In the genomic region with DNA sequence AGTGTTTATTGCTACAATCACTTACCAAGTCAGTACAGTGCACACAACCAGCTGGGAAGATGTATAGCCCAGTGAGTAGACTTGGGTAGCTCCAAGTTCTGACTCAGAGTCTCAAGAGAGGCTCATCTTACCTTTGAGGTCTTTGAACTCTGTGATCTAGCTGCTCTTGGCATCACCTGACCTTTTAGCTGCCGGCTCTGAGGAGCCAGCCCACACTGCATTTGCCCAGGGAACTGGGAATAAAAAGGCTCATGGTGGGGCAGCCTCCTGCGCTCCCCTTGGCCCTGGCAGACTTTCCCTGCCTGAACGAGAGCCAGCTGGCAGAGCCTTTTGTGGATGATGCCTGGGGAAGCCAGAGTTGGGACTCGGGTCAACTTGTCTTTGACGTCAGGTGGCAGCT, we compare ENCODE assay signal across 17 cellular contexts.
DNase-seq lines count a peak whose midpoint lies in the region; TF ChIP-seq lines count a peak whose summit lies in the region.
"Had no signal": no experiment of that assay in that cellular context is flagged by ENCODE, and none has a peak within 500 bp of the region (broad histone marks: within the 10 kb centered on the region; RNA-seq: fewer than 3 reads in every experiment).

No MANE protein-coding gene starts in this region.

- TF ChIP-seq CTCF in GM13977 (IDR thresholded peaks at IDR 0.05; ENCODE audit: extremely low read depth, insufficient read depth, missing control alignments), result no peak

- peaks cover 47% of the 10 kb centered on the region for H3K27me3 ChIP-seq in HAP-1 (ENCODE audit: low read depth)
- H3K27me3 ChIP-seq: body of pancreas, pancreas had no signal

- H3K9me3 ChIP-seq in HAP-1, result no peaks in the 10 kb centered on the region
- H3K9me3 ChIP-seq: A549, body of pancreas, pancreas had no signal

- H3K36me3 ChIP-seq in HAP-1 (replicated peaks), result no peaks in the 10 kb centered on the region
- H3K36me3 ChIP-seq: pancreas had no signal

- in situ Hi-C loops in GM13977 (cut with MboI; ENCODE audit: low pct_unique_long_range_greater_than_20kb, low sequenced_read_pairs, unreplicated experiment), result no loop called here
- in situ Hi-C loops in HAP-1 (cut with MboI; ENCODE audit: low sequenced_read_pairs), result no loop called here

- H3K4me1 ChIP-seq in HAP-1, result no peaks in the 10 kb centered on the region

- no peak overlapping the region for H3K4me3 ChIP-seq in HAP-1
- H3K4me3 ChIP-seq: A549, body of pancreas, pancreas had no signal

- DNase-seq in NCI-H2171 treated with DMSO at 0.1 percent for 48 hours (lab: John Stamatoyannopoulos, UW) (peak; percentile 21), NCI-H2171 (lab: John Stamatoyannopoulos, UW) (no peak), anterior cingulate cortex (lab: John Stamatoyannopoulos, UW) (peak in 38 of 58 donors; percentile 5 to 66 (median 26)), iris pigment epithelial cell (ENCODE audit: low read depth) (peak; percentile 17), stromal cell of bone marrow (ENCODE audit: low read depth) (peak; percentile 57), occipital lobe (lab: John Stamatoyannopoulos, UW) (no peak), GM13977 (ENCODE audit: low spot score) (no peak), HAP-1 (ENCODE audit: low spot score in 2 of 2) (no peak)
- DNase-seq: activated naive CD4-positive, alpha-beta T cell treated with anti-CD3 and anti-CD28 coated beads for 36 hours; body of pancreas; CD8-positive, alpha-beta memory T cell; foreskin fibroblast; NCI-H1105; NCI-H510A; pancreas; stimulated activated CD4-positive, alpha-beta T cell treated with anti-CD3 and anti-CD28 coated beads, Interleukin-15, amount 100 ng/mL, for 24 hours had no signal

Comparison
In these comparisons a context has a peak if more than half of its experiments do, and no peak if none do; other contexts are left out.
1. DNase-seq: peak in NCI-H2171 treated with DMSO at 0.1 percent for 48 hours (single experiment), anterior cingulate cortex (38 of 58), iris pigment epithelial cell (single experiment) and stromal cell of bone marrow (single experiment); none in NCI-H2171 (single experiment), occipital lobe (single experiment), GM13977 (single experiment) and HAP-1 (0 of 2).